In genomic region chr15:80721476-80721875, GRCh38 we compare ENCODE assay signal across 12 cellular contexts. TPM values are rescaled to one million over a fixed set of nuclear protein-coding genes. Genes with fewer than 3 reads are reported as not detected.
"Had no signal": no experiment of that assay in that cellular context is flagged by ENCODE, and none has a peak within 500 bp of the region (broad histone marks: within the 10 kb centered on the region; RNA-seq: fewer than 3 reads in every experiment).

No MANE protein-coding gene starts in this region.

- H3K27ac Mint-ChIP-seq: dendritic cell treated with granulocyte-macrophage colony-stimulating factor and Interleukin-4, amounts not matched to agents 40 ng/mL and 50 ng/mL, for 4 days; naive thymus-derived CD8-positive, alpha-beta T cell had no signal

- H3K27me3 ChIP-seq: foreskin keratinocyte, hepatocyte, right atrium auricular region, sigmoid colon had no signal

- H3K36me3 ChIP-seq: right atrium auricular region, sigmoid colon had no signal

- DNase-seq: cerebellar nuclear complex; foreskin keratinocyte; kidney glomerular epithelial cell; mucosa of descending colon; naive thymus-derived CD8-positive, alpha-beta T cell; sigmoid colon; stimulated activated naive CD4-positive, alpha-beta T cell treated with Interleukin-2 at 50 U/mL for 16 hours had no signal

- H3K4me3 Mint-ChIP-seq: dendritic cell treated with granulocyte-macrophage colony-stimulating factor and Interleukin-4, amounts not matched to agents 40 ng/mL and 50 ng/mL, for 4 days; naive thymus-derived CD8-positive, alpha-beta T cell had no signal

- H3K4me1 ChIP-seq: foreskin keratinocyte, right atrium auricular region had no signal

- H2AFZ ChIP-seq: hepatocyte had no signal

- H3K4me3 ChIP-seq: hepatocyte, mucosa of descending colon, right atrium auricular region, sigmoid colon, skin epidermis had no signal

- H3K4me2 ChIP-seq: hepatocyte had no signal

- ATAC-seq: foreskin keratinocyte; mucosa of descending colon; naive thymus-derived CD8-positive, alpha-beta T cell had no signal

- H3K27ac ChIP-seq: foreskin keratinocyte, hepatocyte, right atrium auricular region, sigmoid colon, skin epidermis had no signal

- FAIRE-seq: colon had no signal

- H3K9me3 ChIP-seq: mucosa of descending colon, right atrium auricular region, sigmoid colon had no signal

RNA-seq across cellular contexts. Expression of gene CEMIP, which starts 57.7 kb away (rescaled TPM):
- total RNA-seq: naive thymus-derived CD8-positive, alpha-beta T cell had no signal
